In genomic region chr18:13629841-13630747, GRCh38 we compare ENCODE assay signal across 8 cellular contexts.
A peak's percentile ranks its signal among the peaks of the same experiment; 100 is the strongest.
DNase-seq lines count a peak whose midpoint lies in the region; ATAC-seq and TF ChIP-seq lines count a peak whose summit lies in the region.

No MANE protein-coding gene starts in this region.

- DNase-seq in HuH-7.5 (ENCODE audit: low spot score) (peak; percentile 95), Peyer's patch (peak in 2 of 3 donors; percentile 44 to 66), astrocyte of the cerebellum (ENCODE audit: low read depth) (peak; percentile 40), hepatic stellate cell (ENCODE audit: low spot score) (peak; percentile 82), retina (peak; percentile 80), mesenteric fat pad (ENCODE audit: low spot score) (no peak)

- H3K27ac ChIP-seq in DOHH2 (ENCODE audit: low read depth, low read length) (peak overlapping the region; percentile 24; the same call in 1 of the 2 replicates), Peyer's patch (no peak overlapping the region)

- peaks cover 23% of the 10 kb centered on the region for H3K4me1 ChIP-seq in DOHH2 (ENCODE audit: control insufficient read depth, low read length)
- peaks cover 0 to 4% (median 0%) of the 10 kb centered on the region in 4 donors for H3K4me1 ChIP-seq in Peyer's patch

- peak overlapping the region; percentile 60 for H3K4me2 ChIP-seq in DOHH2 (ENCODE audit: low read length)

- TF ChIP-seq CTCF in DOHH2 (IDR thresholded peaks at IDR 0.05; ENCODE audit: low read depth, low read length, poor library complexity, severe bottlenecking), result peak; percentile 89
- peak; percentile 49 to 77 (median 74) for TF ChIP-seq CTCF in Peyer's patch (IDR thresholded peaks at IDR 0.05)
- TF ChIP-seq CTCF in astrocyte of the cerebellum (IDR thresholded peaks at IDR 0.05; ENCODE audit: low read depth, low read length, missing control alignments), result peak; percentile 84

- H3K79me2 ChIP-seq in DOHH2 (ENCODE audit: control insufficient read depth, low read length), result peaks cover 42% of the 10 kb centered on the region

- H3F3A ChIP-seq in DOHH2 (ENCODE audit: control insufficient read depth, insufficient read depth), result no peaks in the 10 kb centered on the region

- H3K36me3 ChIP-seq in DOHH2 (ENCODE audit: control insufficient read depth, low read length) (peaks cover 28% of the 10 kb centered on the region), Peyer's patch (no peaks in the 10 kb centered on the region)

- no peak for TF ChIP-seq POLR2A in Peyer's patch (IDR thresholded peaks at IDR 0.05)

- H3K27me3 ChIP-seq in DOHH2 (ENCODE audit: control insufficient read depth, low read length), result no peaks in the 10 kb centered on the region
- no peaks in the 10 kb centered on the region for H3K27me3 ChIP-seq in Peyer's patch

- peaks cover 12% of the 10 kb centered on the region; the same call in 1 of the 2 replicates for H3K9me3 ChIP-seq in DOHH2 (ENCODE audit: control insufficient read depth, insufficient read depth, low read length)
- peaks cover 0 to 2% (median 0%) of the 10 kb centered on the region in 4 donors for H3K9me3 ChIP-seq in Peyer's patch

- H3K9me2 ChIP-seq in DOHH2 (replicated peaks; ENCODE audit: control insufficient read depth, low read length), result no peaks in the 10 kb centered on the region

- H3K4me3 ChIP-seq in DOHH2 (ENCODE audit: low read length) (peak overlapping the region; percentile 51), Peyer's patch (no peak overlapping the region), astrocyte of the cerebellum (ENCODE audit: low read depth, low read length) (no peak overlapping the region)

- in situ Hi-C loops in astrocyte of the cerebellum (cut with HindIII; ENCODE audit: low sequenced_read_pairs), result no loop called here

- H4K20me1 ChIP-seq in DOHH2 (ENCODE audit: control insufficient read depth, insufficient read depth, low read depth, low read length), result no peaks in the 10 kb centered on the region

- ATAC-seq in GM19463 (IDR thresholded peaks at IDR 0.05; ENCODE audit: unreplicated experiment), result peak; percentile 86
